In the genomic region with DNA sequence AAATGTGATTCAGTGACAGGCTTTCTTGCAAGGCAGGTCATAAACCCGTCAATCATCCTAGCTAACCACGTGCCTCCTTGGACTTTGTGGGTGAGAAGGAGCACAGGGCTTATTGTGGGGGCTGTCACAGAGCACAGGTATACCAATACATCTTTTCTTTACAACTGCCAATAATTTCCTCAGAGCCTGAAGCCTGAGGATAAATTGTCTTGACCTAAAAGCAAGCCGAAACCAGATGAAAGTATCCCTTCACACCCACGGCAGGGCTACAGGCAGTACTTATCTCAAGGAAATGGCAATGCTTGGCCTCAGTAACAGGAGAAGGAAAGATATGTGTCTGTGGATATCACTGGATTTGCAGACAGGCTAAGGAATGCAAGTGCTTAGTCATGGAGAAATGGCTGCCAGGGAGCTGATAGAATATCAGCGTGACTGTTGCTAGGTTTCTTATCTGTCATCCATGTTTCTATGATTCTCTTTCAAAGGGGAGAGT, we compare ENCODE assay signal across 9 cellular contexts.
DNase-seq lines count a peak whose midpoint lies in the region; ATAC-seq and TF ChIP-seq lines count a peak whose summit lies in the region.
"Had no signal": no experiment of that assay in that cellular context is flagged by ENCODE, and none has a peak within 500 bp of the region (broad histone marks: within the 10 kb centered on the region; RNA-seq: fewer than 3 reads in every experiment).

No MANE protein-coding gene starts in this region.

- intact Hi-C loops in right cardiac atrium (cut with DNase I): no loop called here

- peaks cover 13% of the 10 kb centered on the region for H3K4me1 Mint-ChIP-seq in stimulated activated memory B cell treated with anti-CD40 and anti-IgM and Interleukin-4, amounts not matched to agents 10 μg/mL and 1 μg/mL and 100 μg/mL, for 72 hours

- no peak overlapping the region for H3K4me3 ChIP-seq in right cardiac atrium (ENCODE audit: low read length)

- no peaks in the 10 kb centered on the region for H3K9me3 Mint-ChIP-seq in stimulated activated memory B cell treated with anti-CD40 and anti-IgM and Interleukin-4, amounts not matched to agents 10 μg/mL and 1 μg/mL and 100 μg/mL, for 72 hours
- H3K9me3 Mint-ChIP-seq: dendritic cell treated with granulocyte-macrophage colony-stimulating factor and Interleukin-4, amounts not matched to agents 40 ng/mL and 50 ng/mL, for 4 days had no signal

- 24% methylated on average over 5 of the region's 5 CpGs for WGBS in right cardiac atrium

- DNase-seq in HEK293T (ENCODE audit: extremely low spot score): no peak
- DNase-seq in amniotic epithelial cell (ENCODE audit: low read depth): peak; percentile 97
- peak in 1 of 3 donors; percentile 25 for DNase-seq in right cardiac atrium
- DNase-seq in GM19240 (ENCODE audit: insufficient read length, low spot score): no peak
- DNase-seq in NCI-H2196 treated with DMSO at 0.1 percent for 48 hours (lab: John Stamatoyannopoulos, UW; ENCODE audit: unreplicated experiment): no peak

- no peak overlapping the region for H3K4me3 Mint-ChIP-seq in stimulated activated memory B cell treated with anti-CD40 and anti-IgM and Interleukin-4, amounts not matched to agents 10 μg/mL and 1 μg/mL and 100 μg/mL, for 72 hours
- H3K4me3 Mint-ChIP-seq: dendritic cell treated with granulocyte-macrophage colony-stimulating factor and Interleukin-4, amounts not matched to agents 40 ng/mL and 50 ng/mL, for 4 days had no signal

- H3K9me3 ChIP-seq in right cardiac atrium (ENCODE audit: control insufficient read depth, low read length): no peaks in the 10 kb centered on the region

- H3K27ac ChIP-seq in right cardiac atrium (ENCODE audit: low read length): peak overlapping the region; percentile 57

- no peaks in the 10 kb centered on the region for H3K27me3 Mint-ChIP-seq in stimulated activated memory B cell treated with anti-CD40 and anti-IgM and Interleukin-4, amounts not matched to agents 10 μg/mL and 1 μg/mL and 100 μg/mL, for 72 hours
- H3K27me3 Mint-ChIP-seq: dendritic cell treated with granulocyte-macrophage colony-stimulating factor and Interleukin-4, amounts not matched to agents 40 ng/mL and 50 ng/mL, for 4 days had no signal

- H3K36me3 Mint-ChIP-seq in stimulated activated memory B cell treated with anti-CD40 and anti-IgM and Interleukin-4, amounts not matched to agents 10 μg/mL and 1 μg/mL and 100 μg/mL, for 72 hours: no peaks in the 10 kb centered on the region

- no peaks in the 10 kb centered on the region for H3K27me3 ChIP-seq in right cardiac atrium (ENCODE audit: control insufficient read depth, insufficient read depth)

- peak overlapping the region; percentile 80 for H3K27ac Mint-ChIP-seq in stimulated activated memory B cell treated with anti-CD40 and anti-IgM and Interleukin-4, amounts not matched to agents 10 μg/mL and 1 μg/mL and 100 μg/mL, for 72 hours
- H3K27ac Mint-ChIP-seq: dendritic cell treated with granulocyte-macrophage colony-stimulating factor and Interleukin-4, amounts not matched to agents 40 ng/mL and 50 ng/mL, for 4 days had no signal

- peaks cover 3% of the 10 kb centered on the region for H3K4me1 ChIP-seq in right cardiac atrium (ENCODE audit: control insufficient read depth, insufficient read depth, low read length)

- ATAC-seq in right cardiac atrium (peak; percentile 92 to 95), GM21423 (IDR thresholded peaks at IDR 0.05; ENCODE audit: unreplicated experiment) (no peak), GM18858 (IDR thresholded peaks at IDR 0.05; ENCODE audit: unreplicated experiment) (no peak)
- ATAC-seq in stimulated activated memory B cell treated with anti-CD40 and anti-IgM and Interleukin-4, amounts not matched to agents 10 μg/mL and 1 μg/mL and 100 μg/mL, for 72 hours: no peak

- POLR2A ChIA-PET in HEK293T (lab: Yijun Ruan, JAX): no interaction called here

- CTCF ChIA-PET in HEK293T (lab: Yijun Ruan, JAX): no interaction called here

TF ChIP-seq in HEK293T, 16 proteins besides CTCF, POLR2A, EP300 and RAD21:
- TF ChIP-seq PKNOX1 (IDR thresholded peaks at IDR 0.05) (peak; percentile 84), CTBP1 (IDR thresholded peaks at IDR 0.05; ENCODE audit: borderline replicate concordance) (no peak), L3MBTL2 (conservative IDR thresholded peaks at IDR 0.05) (no peak)
TF ChIP-seq in HEK293T: peak in this region for 1.

Comparison
In these comparisons a context has a peak if more than half of its experiments do, and no peak if none do; other contexts are left out.
1. ATAC-seq: peak in right cardiac atrium (2 of 2); none in stimulated activated memory B cell treated with anti-CD40 and anti-IgM and Interleukin-4, amounts not matched to agents 10 μg/mL and 1 μg/mL and 100 μg/mL, for 72 hours (single experiment), GM21423 (single experiment) and GM18858 (single experiment).